Comparison of ENCODE assay signal across 1 cellular context in the genomic region with DNA sequence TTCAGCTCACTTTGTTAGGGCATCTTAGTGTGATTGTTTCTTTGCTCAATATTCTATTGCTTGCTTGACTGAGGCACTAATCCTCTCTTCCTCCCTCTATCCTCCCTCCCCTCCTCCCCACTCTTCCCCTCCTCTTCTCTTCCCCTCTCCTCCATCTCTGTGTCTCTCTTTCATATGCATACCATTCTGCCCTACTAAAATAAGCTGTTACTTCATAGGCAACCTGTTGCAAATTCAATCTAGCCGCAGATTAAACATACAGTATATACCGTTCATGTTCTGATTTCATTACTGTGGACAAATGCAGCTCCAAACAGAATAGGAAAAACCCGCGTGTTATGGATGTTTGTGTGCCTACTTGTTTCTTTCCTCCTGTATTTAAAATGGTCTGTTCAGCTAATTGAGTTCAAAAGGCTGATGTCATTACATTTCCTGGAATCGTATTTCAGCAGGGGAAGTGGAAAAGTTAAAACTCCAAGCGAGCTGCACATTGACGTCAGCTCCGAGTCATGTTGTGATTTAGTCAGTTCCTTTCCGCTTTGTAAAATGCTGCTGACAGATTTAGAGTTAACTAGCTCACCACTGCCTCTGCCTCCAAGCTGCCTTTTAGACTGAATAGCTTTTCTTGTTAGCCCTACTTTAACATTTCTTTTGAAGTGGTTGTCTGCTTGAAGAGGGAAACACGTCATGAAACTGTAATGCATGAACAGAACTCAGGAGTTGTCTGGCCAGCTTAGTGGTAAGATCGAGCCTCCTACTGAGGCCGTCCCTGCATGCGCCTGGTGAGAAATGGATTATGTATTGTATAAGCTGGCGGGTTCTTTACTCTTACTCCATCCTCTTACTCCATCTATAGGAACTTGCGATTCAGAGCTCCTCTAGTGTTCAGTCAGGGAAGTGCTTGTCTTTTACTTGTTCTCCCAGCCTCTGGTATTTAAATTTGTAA.
TF ChIP-seq lines count a peak whose summit lies in the region.

No MANE protein-coding gene starts in this region.

TF ChIP-seq in GM12878, 131 proteins besides CTCF, POLR2A, EP300 and RAD21 (continued from another document and continues in another):
- TF ChIP-seq, protein P1, sequence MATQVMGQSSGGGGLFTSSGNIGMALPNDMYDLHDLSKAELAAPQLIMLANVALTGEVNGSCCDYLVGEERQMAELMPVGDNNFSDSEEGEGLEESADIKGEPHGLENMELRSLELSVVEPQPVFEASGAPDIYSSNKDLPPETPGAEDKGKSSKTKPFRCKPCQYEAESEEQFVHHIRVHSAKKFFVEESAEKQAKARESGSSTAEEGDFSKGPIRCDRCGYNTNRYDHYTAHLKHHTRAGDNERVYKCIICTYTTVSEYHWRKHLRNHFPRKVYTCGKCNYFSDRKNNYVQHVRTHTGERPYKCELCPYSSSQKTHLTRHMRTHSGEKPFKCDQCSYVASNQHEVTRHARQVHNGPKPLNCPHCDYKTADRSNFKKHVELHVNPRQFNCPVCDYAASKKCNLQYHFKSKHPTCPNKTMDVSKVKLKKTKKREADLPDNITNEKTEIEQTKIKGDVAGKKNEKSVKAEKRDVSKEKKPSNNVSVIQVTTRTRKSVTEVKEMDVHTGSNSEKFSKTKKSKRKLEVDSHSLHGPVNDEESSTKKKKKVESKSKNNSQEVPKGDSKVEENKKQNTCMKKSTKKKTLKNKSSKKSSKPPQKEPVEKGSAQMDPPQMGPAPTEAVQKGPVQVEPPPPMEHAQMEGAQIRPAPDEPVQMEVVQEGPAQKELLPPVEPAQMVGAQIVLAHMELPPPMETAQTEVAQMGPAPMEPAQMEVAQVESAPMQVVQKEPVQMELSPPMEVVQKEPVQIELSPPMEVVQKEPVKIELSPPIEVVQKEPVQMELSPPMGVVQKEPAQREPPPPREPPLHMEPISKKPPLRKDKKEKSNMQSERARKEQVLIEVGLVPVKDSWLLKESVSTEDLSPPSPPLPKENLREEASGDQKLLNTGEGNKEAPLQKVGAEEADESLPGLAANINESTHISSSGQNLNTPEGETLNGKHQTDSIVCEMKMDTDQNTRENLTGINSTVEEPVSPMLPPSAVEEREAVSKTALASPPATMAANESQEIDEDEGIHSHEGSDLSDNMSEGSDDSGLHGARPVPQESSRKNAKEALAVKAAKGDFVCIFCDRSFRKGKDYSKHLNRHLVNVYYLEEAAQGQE (IDR thresholded peaks at IDR 0.05; ENCODE audit: low read depth, low read length), result no peak
- TF ChIP-seq NR2C1 (IDR thresholded peaks at IDR 0.05), result no peak
- TF ChIP-seq, protein P2, sequence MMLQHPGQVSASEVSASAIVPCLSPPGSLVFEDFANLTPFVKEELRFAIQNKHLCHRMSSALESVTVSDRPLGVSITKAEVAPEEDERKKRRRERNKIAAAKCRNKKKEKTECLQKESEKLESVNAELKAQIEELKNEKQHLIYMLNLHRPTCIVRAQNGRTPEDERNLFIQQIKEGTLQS (IDR thresholded peaks at IDR 0.05; ENCODE audit: borderline replicate concordance, extremely low read depth, low read depth, low read length), result no peak
- TF ChIP-seq, protein P3, sequence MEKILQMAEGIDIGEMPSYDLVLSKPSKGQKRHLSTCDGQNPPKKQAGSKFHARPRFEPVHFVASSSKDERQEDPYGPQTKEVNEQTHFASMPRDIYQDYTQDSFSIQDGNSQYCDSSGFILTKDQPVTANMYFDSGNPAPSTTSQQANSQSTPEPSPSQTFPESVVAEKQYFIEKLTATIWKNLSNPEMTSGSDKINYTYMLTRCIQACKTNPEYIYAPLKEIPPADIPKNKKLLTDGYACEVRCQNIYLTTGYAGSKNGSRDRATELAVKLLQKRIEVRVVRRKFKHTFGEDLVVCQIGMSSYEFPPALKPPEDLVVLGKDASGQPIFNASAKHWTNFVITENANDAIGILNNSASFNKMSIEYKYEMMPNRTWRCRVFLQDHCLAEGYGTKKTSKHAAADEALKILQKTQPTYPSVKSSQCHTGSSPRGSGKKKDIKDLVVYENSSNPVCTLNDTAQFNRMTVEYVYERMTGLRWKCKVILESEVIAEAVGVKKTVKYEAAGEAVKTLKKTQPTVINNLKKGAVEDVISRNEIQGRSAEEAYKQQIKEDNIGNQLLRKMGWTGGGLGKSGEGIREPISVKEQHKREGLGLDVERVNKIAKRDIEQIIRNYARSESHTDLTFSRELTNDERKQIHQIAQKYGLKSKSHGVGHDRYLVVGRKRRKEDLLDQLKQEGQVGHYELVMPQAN (conservative IDR thresholded peaks at IDR 0.05), result no peak
- peak; percentile 85 for TF ChIP-seq RUNX3 (IDR thresholded peaks at IDR 0.05; ENCODE audit: low read length)
- TF ChIP-seq IRF4 (IDR thresholded peaks at IDR 0.05; ENCODE audit: low read depth, low read length), result no peak; the same call in 1 of the 2 replicates
- TF ChIP-seq RELA (IDR thresholded peaks at IDR 0.05; ENCODE audit: borderline replicate concordance, partially characterized antibody), result no peak
- TF ChIP-seq, protein P4, sequence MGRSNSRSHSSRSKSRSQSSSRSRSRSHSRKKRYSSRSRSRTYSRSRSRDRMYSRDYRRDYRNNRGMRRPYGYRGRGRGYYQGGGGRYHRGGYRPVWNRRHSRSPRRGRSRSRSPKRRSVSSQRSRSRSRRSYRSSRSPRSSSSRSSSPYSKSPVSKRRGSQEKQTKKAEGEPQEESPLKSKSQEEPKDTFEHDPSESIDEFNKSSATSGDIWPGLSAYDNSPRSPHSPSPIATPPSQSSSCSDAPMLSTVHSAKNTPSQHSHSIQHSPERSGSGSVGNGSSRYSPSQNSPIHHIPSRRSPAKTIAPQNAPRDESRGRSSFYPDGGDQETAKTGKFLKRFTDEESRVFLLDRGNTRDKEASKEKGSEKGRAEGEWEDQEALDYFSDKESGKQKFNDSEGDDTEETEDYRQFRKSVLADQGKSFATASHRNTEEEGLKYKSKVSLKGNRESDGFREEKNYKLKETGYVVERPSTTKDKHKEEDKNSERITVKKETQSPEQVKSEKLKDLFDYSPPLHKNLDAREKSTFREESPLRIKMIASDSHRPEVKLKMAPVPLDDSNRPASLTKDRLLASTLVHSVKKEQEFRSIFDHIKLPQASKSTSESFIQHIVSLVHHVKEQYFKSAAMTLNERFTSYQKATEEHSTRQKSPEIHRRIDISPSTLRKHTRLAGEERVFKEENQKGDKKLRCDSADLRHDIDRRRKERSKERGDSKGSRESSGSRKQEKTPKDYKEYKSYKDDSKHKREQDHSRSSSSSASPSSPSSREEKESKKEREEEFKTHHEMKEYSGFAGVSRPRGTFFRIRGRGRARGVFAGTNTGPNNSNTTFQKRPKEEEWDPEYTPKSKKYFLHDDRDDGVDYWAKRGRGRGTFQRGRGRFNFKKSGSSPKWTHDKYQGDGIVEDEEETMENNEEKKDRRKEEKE (IDR thresholded peaks at IDR 0.05), result no peak
- TF ChIP-seq, protein P5, sequence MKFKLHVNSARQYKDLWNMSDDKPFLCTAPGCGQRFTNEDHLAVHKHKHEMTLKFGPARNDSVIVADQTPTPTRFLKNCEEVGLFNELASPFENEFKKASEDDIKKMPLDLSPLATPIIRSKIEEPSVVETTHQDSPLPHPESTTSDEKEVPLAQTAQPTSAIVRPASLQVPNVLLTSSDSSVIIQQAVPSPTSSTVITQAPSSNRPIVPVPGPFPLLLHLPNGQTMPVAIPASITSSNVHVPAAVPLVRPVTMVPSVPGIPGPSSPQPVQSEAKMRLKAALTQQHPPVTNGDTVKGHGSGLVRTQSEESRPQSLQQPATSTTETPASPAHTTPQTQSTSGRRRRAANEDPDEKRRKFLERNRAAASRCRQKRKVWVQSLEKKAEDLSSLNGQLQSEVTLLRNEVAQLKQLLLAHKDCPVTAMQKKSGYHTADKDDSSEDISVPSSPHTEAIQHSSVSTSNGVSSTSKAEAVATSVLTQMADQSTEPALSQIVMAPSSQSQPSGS (IDR thresholded peaks at IDR 0.05; ENCODE audit: low read length), result peak; percentile 92
- peak; percentile 76 for TF ChIP-seq IKZF1 (conservative IDR thresholded peaks at IDR 0.05)
- peak; percentile 81 for TF ChIP-seq DPF2 (IDR thresholded peaks at IDR 0.05)
- TF ChIP-seq BHLHE40 (IDR thresholded peaks at IDR 0.05; ENCODE audit: borderline replicate concordance in 1 of 2, low read depth in 2 of 2, low read length in 1 of 2), result peak; percentile 40 to 46; a peak in 2 of 4 replicates
- peak; percentile 98 for TF ChIP-seq CREB1 (IDR thresholded peaks at IDR 0.05; ENCODE audit: low read depth)
- 0 out of 2 replicates have a peak, but pooled peaks have one; percentile 52 for TF ChIP-seq NR2F1 (conservative IDR thresholded peaks at IDR 0.05)
- no peak for TF ChIP-seq EGR1 (IDR thresholded peaks at IDR 0.05; ENCODE audit: borderline replicate concordance in 1 of 2, low read depth in 2 of 2, low read length in 2 of 2)
- peak; percentile 34 for TF ChIP-seq MXI1 (IDR thresholded peaks at IDR 0.05; ENCODE audit: low read depth, low read length)
- peak; percentile 36 for TF ChIP-seq MEF2B (IDR thresholded peaks at IDR 0.05; ENCODE audit: partially characterized antibody, poor library complexity, severe bottlenecking)
- peak; percentile 77; the same call in 1 of the 2 replicates for TF ChIP-seq NFIC (IDR thresholded peaks at IDR 0.05; ENCODE audit: low read depth, low read length)
- no peak; the same call in 1 of the 2 replicates for TF ChIP-seq ZNF217 (IDR thresholded peaks at IDR 0.05)
- TF ChIP-seq ESRRA (IDR thresholded peaks at IDR 0.05; ENCODE audit: low read length), result peak; percentile 46; the same call in 1 of the 2 replicates
- TF ChIP-seq, protein P6, sequence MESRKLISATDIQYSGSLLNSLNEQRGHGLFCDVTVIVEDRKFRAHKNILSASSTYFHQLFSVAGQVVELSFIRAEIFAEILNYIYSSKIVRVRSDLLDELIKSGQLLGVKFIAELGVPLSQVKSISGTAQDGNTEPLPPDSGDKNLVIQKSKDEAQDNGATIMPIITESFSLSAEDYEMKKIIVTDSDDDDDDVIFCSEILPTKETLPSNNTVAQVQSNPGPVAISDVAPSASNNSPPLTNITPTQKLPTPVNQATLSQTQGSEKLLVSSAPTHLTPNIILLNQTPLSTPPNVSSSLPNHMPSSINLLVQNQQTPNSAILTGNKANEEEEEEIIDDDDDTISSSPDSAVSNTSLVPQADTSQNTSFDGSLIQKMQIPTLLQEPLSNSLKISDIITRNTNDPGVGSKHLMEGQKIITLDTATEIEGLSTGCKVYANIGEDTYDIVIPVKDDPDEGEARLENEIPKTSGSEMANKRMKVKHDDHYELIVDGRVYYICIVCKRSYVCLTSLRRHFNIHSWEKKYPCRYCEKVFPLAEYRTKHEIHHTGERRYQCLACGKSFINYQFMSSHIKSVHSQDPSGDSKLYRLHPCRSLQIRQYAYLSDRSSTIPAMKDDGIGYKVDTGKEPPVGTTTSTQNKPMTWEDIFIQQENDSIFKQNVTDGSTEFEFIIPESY (IDR thresholded peaks at IDR 0.05), result no peak
- TF ChIP-seq SPI1 (IDR thresholded peaks at IDR 0.05; ENCODE audit: borderline replicate concordance, insufficient read depth, low read depth, low read length), result peak; percentile 88
- peak; percentile 80; the same call in 1 of the 2 replicates for TF ChIP-seq ZBED1 (IDR thresholded peaks at IDR 0.05; ENCODE audit: borderline replicate concordance)
- TF ChIP-seq BCL11A (IDR thresholded peaks at IDR 0.05; ENCODE audit: low read depth, low read length), result peak; percentile 59; the same call in 1 of the 2 replicates
- TF ChIP-seq SIX5 (IDR thresholded peaks at IDR 0.05; ENCODE audit: low read depth, low read length, severe bottlenecking), result no peak
- TF ChIP-seq, protein P7, sequence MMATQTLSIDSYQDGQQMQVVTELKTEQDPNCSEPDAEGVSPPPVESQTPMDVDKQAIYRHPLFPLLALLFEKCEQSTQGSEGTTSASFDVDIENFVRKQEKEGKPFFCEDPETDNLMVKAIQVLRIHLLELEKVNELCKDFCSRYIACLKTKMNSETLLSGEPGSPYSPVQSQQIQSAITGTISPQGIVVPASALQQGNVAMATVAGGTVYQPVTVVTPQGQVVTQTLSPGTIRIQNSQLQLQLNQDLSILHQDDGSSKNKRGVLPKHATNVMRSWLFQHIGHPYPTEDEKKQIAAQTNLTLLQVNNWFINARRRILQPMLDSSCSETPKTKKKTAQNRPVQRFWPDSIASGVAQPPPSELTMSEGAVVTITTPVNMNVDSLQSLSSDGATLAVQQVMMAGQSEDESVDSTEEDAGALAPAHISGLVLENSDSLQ (IDR thresholded peaks at IDR 0.05), result peak; percentile 53; the same call in 1 of the 2 replicates
- TF ChIP-seq GABPA (IDR thresholded peaks at IDR 0.05; ENCODE audit: low read depth), result peak; percentile 82
- TF ChIP-seq EZH2 (IDR thresholded peaks at IDR 0.05; ENCODE audit: borderline replicate concordance, control insufficient read depth, low read depth, low read length), result no peak
- peak; percentile 95 for TF ChIP-seq ATF7 (IDR thresholded peaks at IDR 0.05; ENCODE audit: low read depth)
- TF ChIP-seq SP1 (IDR thresholded peaks at IDR 0.05; ENCODE audit: low read depth, low read length), result peak; percentile 64
- no peak for TF ChIP-seq CEBPB (IDR thresholded peaks at IDR 0.05; ENCODE audit: borderline replicate concordance in 1 of 2, low read depth in 2 of 2, low read length in 2 of 2)
- TF ChIP-seq, protein P8, sequence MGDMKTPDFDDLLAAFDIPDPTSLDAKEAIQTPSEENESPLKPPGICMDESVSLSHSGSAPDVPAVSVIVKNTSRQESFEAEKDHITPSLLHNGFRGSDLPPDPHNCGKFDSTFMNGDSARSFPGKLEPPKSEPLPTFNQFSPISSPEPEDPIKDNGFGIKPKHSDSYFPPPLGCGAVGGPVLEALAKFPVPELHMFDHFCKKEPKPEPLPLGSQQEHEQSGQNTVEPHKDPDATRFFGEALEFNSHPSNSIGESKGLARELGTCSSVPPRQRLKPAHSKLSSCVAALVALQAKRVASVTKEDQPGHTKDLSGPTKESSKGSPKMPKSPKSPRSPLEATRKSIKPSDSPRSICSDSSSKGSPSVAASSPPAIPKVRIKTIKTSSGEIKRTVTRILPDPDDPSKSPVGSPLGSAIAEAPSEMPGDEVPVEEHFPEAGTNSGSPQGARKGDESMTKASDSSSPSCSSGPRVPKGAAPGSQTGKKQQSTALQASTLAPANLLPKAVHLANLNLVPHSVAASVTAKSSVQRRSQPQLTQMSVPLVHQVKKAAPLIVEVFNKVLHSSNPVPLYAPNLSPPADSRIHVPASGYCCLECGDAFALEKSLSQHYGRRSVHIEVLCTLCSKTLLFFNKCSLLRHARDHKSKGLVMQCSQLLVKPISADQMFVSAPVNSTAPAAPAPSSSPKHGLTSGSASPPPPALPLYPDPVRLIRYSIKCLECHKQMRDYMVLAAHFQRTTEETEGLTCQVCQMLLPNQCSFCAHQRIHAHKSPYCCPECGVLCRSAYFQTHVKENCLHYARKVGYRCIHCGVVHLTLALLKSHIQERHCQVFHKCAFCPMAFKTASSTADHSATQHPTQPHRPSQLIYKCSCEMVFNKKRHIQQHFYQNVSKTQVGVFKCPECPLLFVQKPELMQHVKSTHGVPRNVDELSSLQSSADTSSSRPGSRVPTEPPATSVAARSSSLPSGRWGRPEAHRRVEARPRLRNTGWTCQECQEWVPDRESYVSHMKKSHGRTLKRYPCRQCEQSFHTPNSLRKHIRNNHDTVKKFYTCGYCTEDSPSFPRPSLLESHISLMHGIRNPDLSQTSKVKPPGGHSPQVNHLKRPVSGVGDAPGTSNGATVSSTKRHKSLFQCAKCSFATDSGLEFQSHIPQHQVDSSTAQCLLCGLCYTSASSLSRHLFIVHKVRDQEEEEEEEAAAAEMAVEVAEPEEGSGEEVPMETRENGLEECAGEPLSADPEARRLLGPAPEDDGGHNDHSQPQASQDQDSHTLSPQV (IDR thresholded peaks at IDR 0.05), result peak; percentile 68; the same call in 1 of the 2 replicates
- TF ChIP-seq ASH2L (IDR thresholded peaks at IDR 0.05; ENCODE audit: borderline replicate concordance, low read depth), result no peak
- TF ChIP-seq YBX1 (IDR thresholded peaks at IDR 0.05), result no peak
- peak; percentile 66 for TF ChIP-seq JUNB (IDR thresholded peaks at IDR 0.05)
